Comparison of ENCODE assay signal across 1 cellular context in genomic region chr5:85647349-85648127, GRCh38.
TF ChIP-seq lines count a peak whose summit lies in the region.

No MANE protein-coding gene starts in this region.

TF ChIP-seq in K562, 482 proteins besides CTCF, POLR2A, EP300 and RAD21 (continued from another document and continues in another):
- no peak for TF ChIP-seq PRDM10 (IDR thresholded peaks at IDR 0.05; ENCODE audit: partially characterized antibody)
- TF ChIP-seq CC2D1A (IDR thresholded peaks at IDR 0.05), result no peak
- no peak for TF ChIP-seq HMBOX1 (IDR thresholded peaks at IDR 0.05)
- TF ChIP-seq XRCC5 (IDR thresholded peaks at IDR 0.05; ENCODE audit: low read depth, low read length), result no peak
- 0 out of 2 replicates have a peak, but pooled peaks have one; percentile 51 for TF ChIP-seq SUPT5H (IDR thresholded peaks at IDR 0.05)
- no peak for TF ChIP-seq THAP7 (CRISPR knock-in tag; IDR thresholded peaks at IDR 0.05)
- peak; percentile 43 for TF ChIP-seq RBM25 (IDR thresholded peaks at IDR 0.05; ENCODE audit: low read depth, low read length, severe bottlenecking)
- TF ChIP-seq HEY1 (CRISPR knock-in tag; IDR thresholded peaks at IDR 0.05; ENCODE audit: borderline replicate concordance), result no peak
- no peak for TF ChIP-seq KLF16 (IDR thresholded peaks at IDR 0.05)
- 0 out of 4 replicates have a peak, but pooled peaks of 1 of the 2 experiments have one; percentile 37 for TF ChIP-seq SIN3A (IDR thresholded peaks at IDR 0.05; ENCODE audit: borderline replicate concordance in 2 of 2, control insufficient read depth in 1 of 2, low read depth in 2 of 2, low read length in 2 of 2)
- no peak for TF ChIP-seq USF2 (CRISPR knock-in tag; IDR thresholded peaks at IDR 0.05)
- no peak for TF ChIP-seq CHCHD3 (CRISPR knock-in tag; IDR thresholded peaks at IDR 0.05)
- TF ChIP-seq MLLT1 (IDR thresholded peaks at IDR 0.05), result peak; percentile 23 to 33; a peak in 1 of 4 replicates
- no peak for TF ChIP-seq SRSF7 (optimal IDR thresholded peaks at IDR 0.05; ENCODE audit: low read depth, low read length)
- TF ChIP-seq CBFA2T2 (conservative IDR thresholded peaks at IDR 0.05), result no peak
- TF ChIP-seq FOXJ2 (tag; IDR thresholded peaks at IDR 0.05), result peak; percentile 86
- TF ChIP-seq NEUROD1 (IDR thresholded peaks at IDR 0.05; ENCODE audit: borderline replicate concordance, low read depth, low read length, partially characterized antibody), result no peak
- TF ChIP-seq NCOA4 (IDR thresholded peaks at IDR 0.05; ENCODE audit: partially characterized antibody), result no peak
- TF ChIP-seq NR2C2 (CRISPR knock-in tag; IDR thresholded peaks at IDR 0.05), result no peak
- TF ChIP-seq NR2C2 (tag; IDR thresholded peaks at IDR 0.05), result peak; percentile 91
- no peak for TF ChIP-seq E2F6 (IDR thresholded peaks at IDR 0.05; ENCODE audit: borderline replicate concordance in 1 of 2, extremely low read depth in 1 of 2, insufficient read depth in 1 of 2, insufficient read length in 1 of 2, low read depth in 1 of 2, low read length in 1 of 2, poor library complexity in 1 of 2, severe bottlenecking in 1 of 2)
- no peak for TF ChIP-seq ZC3H8 (IDR thresholded peaks at IDR 0.05)
- TF ChIP-seq SMAD4 (CRISPR knock-in tag; conservative IDR thresholded peaks at IDR 0.05), result no peak
- no peak for TF ChIP-seq IRF2 (CRISPR knock-in tag; IDR thresholded peaks at IDR 0.05)
- no peak for TF ChIP-seq ZNF780A (CRISPR knock-in tag; IDR thresholded peaks at IDR 0.05)
- no peak for TF ChIP-seq ARID4B (CRISPR knock-in tag; IDR thresholded peaks at IDR 0.05)
- TF ChIP-seq BDP1 (IDR thresholded peaks at IDR 0.05; ENCODE audit: insufficient read depth, insufficient read length), result no peak
- TF ChIP-seq MXI1 (IDR thresholded peaks at IDR 0.05; ENCODE audit: low read depth, low read length), result no peak
- TF ChIP-seq ZBTB12 (CRISPR knock-in tag; IDR thresholded peaks at IDR 0.05), result 0 out of 2 replicates have a peak, but pooled peaks have one; percentile 16
- no peak for TF ChIP-seq ZBED1 (IDR thresholded peaks at IDR 0.05)
- no peak for TF ChIP-seq TOE1 (IDR thresholded peaks at IDR 0.05; ENCODE audit: borderline replicate concordance)
- no peak for TF ChIP-seq TOE1 (CRISPR knock-in tag; IDR thresholded peaks at IDR 0.05; ENCODE audit: borderline replicate concordance, low read depth)
- peak; percentile 71 for TF ChIP-seq ATF3 (IDR thresholded peaks at IDR 0.05)
- no peak for TF ChIP-seq ATF3 (CRISPR knock-in tag; conservative IDR thresholded peaks at IDR 0.05)
- TF ChIP-seq ZBTB8A (IDR thresholded peaks at IDR 0.05; ENCODE audit: partially characterized antibody), result no peak
- TF ChIP-seq PBX2 (CRISPR knock-in tag; IDR thresholded peaks at IDR 0.05; ENCODE audit: low read depth), result no peak
- TF ChIP-seq PBX2 (tag; conservative IDR thresholded peaks at IDR 0.05; ENCODE audit: low read depth), result peak; percentile 90
- TF ChIP-seq MAFF (IDR thresholded peaks at IDR 0.05; ENCODE audit: low read length), result no peak
- TF ChIP-seq PPARD (CRISPR knock-in tag; IDR thresholded peaks at IDR 0.05), result no peak
- TF ChIP-seq ID3 (CRISPR knock-in tag; IDR thresholded peaks at IDR 0.05), result no peak
- no peak for TF ChIP-seq ID3 (tag; IDR thresholded peaks at IDR 0.05)
- TF ChIP-seq ZNF76 (CRISPR knock-in tag; IDR thresholded peaks at IDR 0.05; ENCODE audit: borderline replicate concordance), result no peak
- TF ChIP-seq VEZF1 (CRISPR knock-in tag; IDR thresholded peaks at IDR 0.05), result peak; percentile 52; the same call in 1 of the 2 replicates
